In genomic region chr1:21814241-21814918, GRCh38 we compare ENCODE assay signal across 1 cellular context.
TF ChIP-seq lines count a peak whose summit lies in the region.

No MANE protein-coding gene starts in this region.

TF ChIP-seq in H1, 55 proteins besides CTCF, POLR2A, EP300 and RAD21 (continued from another document):
- TF ChIP-seq ATF3 (IDR thresholded peaks at IDR 0.05; ENCODE audit: insufficient read depth, low read depth, low read length) (no peak), TCF12 (IDR thresholded peaks at IDR 0.05; ENCODE audit: low read depth, low read length) (no peak), TBP (IDR thresholded peaks at IDR 0.05; ENCODE audit: low read depth, low read length) (no peak), POLR2AphosphoS5 (IDR thresholded peaks at IDR 0.05; ENCODE audit: low read depth, low read length) (peak; percentile 76; the same call in 1 of the 2 replicates), E2F6 (IDR thresholded peaks at IDR 0.05) (no peak), SRF (IDR thresholded peaks at IDR 0.05; ENCODE audit: low read depth, low read length) (no peak), ATF2 (IDR thresholded peaks at IDR 0.05; ENCODE audit: low read length) (no peak), CREB1 (IDR thresholded peaks at IDR 0.05) (0 out of 2 replicates have a peak, but pooled peaks have one; percentile 3), SAP30 (IDR thresholded peaks at IDR 0.05; ENCODE audit: insufficient read depth, insufficient replicate concordance, low read length) (no peak), TAF7 (optimal IDR thresholded peaks at IDR 0.05; ENCODE audit: borderline replicate concordance, low read depth, low read length) (no peak), FOSL1 (IDR thresholded peaks at IDR 0.05; ENCODE audit: insufficient read depth, low read depth, low read length) (no peak), KDM4A (IDR thresholded peaks at IDR 0.05; ENCODE audit: low read depth, low read length, severe bottlenecking) (peak; percentile 58), CHD2 (IDR thresholded peaks at IDR 0.05; ENCODE audit: low read length) (no peak), RFX5 (IDR thresholded peaks at IDR 0.05; ENCODE audit: borderline replicate concordance, low read depth, low read length) (no peak), SP1 (IDR thresholded peaks at IDR 0.05; ENCODE audit: low read depth, low read length) (peak; percentile 58; the same call in 1 of the 2 replicates), USF2 (IDR thresholded peaks at IDR 0.05; ENCODE audit: low read length) (no peak), SUZ12 (IDR thresholded peaks at IDR 0.05; ENCODE audit: low read length) (0 out of 2 replicates have a peak, but pooled peaks have one; percentile 21), TEAD4 (IDR thresholded peaks at IDR 0.05; ENCODE audit: low read depth, low read length) (no peak), CTBP2 (IDR thresholded peaks at IDR 0.05; ENCODE audit: borderline replicate concordance, insufficient read depth, insufficient read length, low read length) (no peak), MAX (IDR thresholded peaks at IDR 0.05) (peak; percentile 60), ZNF274 (IDR thresholded peaks at IDR 0.05; ENCODE audit: borderline replicate concordance, extremely low read depth, low read length) (no peak), HDAC2 (IDR thresholded peaks at IDR 0.05; ENCODE audit: borderline replicate concordance in 1 of 2, low read depth in 2 of 2, low read length in 2 of 2) (peak; percentile 93 to 95; a peak in 2 of 4 replicates), POU5F1 (IDR thresholded peaks at IDR 0.05; ENCODE audit: low read depth, low read length) (no peak), TAF1 (IDR thresholded peaks at IDR 0.05; ENCODE audit: low read depth, low read length) (peak; percentile 79), CBX8 (IDR thresholded peaks at IDR 0.05; ENCODE audit: borderline replicate concordance, low read depth, low read length) (no peak), HDAC6 (IDR thresholded peaks at IDR 0.05; ENCODE audit: low read depth, low read length) (no peak), NANOG (IDR thresholded peaks at IDR 0.05; ENCODE audit: insufficient read depth, low read depth, low read length, poor library complexity, severe bottlenecking) (no peak), CHD1 (IDR thresholded peaks at IDR 0.05; ENCODE audit: low read depth, low read length) (no peak), GTF2F1 (IDR thresholded peaks at IDR 0.05; ENCODE audit: borderline replicate concordance, low read depth, low read length) (no peak), SIRT6 (IDR thresholded peaks at IDR 0.05; ENCODE audit: low read length) (no peak), KDM5A (IDR thresholded peaks at IDR 0.05; ENCODE audit: low read length) (no peak), BRCA1 (IDR thresholded peaks at IDR 0.05; ENCODE audit: low read depth, low read length) (no peak), GABPA (IDR thresholded peaks at IDR 0.05; ENCODE audit: borderline replicate concordance, insufficient read depth, low read length) (0 out of 2 replicates have a peak, but pooled peaks have one; percentile 52), BCL11A (IDR thresholded peaks at IDR 0.05; ENCODE audit: low read depth in 2 of 2, low read length in 2 of 2) (no peak), SIX5 (IDR thresholded peaks at IDR 0.05; ENCODE audit: low read depth, low read length) (no peak), RXRA (IDR thresholded peaks at IDR 0.05; ENCODE audit: insufficient read depth, low read depth, low read length) (no peak), NRF1 (IDR thresholded peaks at IDR 0.05; ENCODE audit: low read depth, low read length) (no peak), SP2 (IDR thresholded peaks at IDR 0.05; ENCODE audit: low read length) (no peak), RBBP5 (IDR thresholded peaks at IDR 0.05; ENCODE audit: borderline replicate concordance, low read depth, low read length) (peak; percentile 95), ASH2L (IDR thresholded peaks at IDR 0.05; ENCODE audit: low read length) (peak; percentile 62), EZH2 (IDR thresholded peaks at IDR 0.05; ENCODE audit: low read depth, low read length, severe bottlenecking) (no peak), PHF8 (conservative IDR thresholded peaks at IDR 0.05; ENCODE audit: low read depth, low read length) (peak; percentile 65), CHD7 (IDR thresholded peaks at IDR 0.05; ENCODE audit: insufficient replicate concordance, low read length) (no peak), JUND (IDR thresholded peaks at IDR 0.05; ENCODE audit: low read length) (no peak), SP4 (IDR thresholded peaks at IDR 0.05; ENCODE audit: low read length) (peak; percentile 43; the same call in 1 of the 2 replicates)
